ENCODE assay signal across 8 cellular contexts in the genomic region with DNA sequence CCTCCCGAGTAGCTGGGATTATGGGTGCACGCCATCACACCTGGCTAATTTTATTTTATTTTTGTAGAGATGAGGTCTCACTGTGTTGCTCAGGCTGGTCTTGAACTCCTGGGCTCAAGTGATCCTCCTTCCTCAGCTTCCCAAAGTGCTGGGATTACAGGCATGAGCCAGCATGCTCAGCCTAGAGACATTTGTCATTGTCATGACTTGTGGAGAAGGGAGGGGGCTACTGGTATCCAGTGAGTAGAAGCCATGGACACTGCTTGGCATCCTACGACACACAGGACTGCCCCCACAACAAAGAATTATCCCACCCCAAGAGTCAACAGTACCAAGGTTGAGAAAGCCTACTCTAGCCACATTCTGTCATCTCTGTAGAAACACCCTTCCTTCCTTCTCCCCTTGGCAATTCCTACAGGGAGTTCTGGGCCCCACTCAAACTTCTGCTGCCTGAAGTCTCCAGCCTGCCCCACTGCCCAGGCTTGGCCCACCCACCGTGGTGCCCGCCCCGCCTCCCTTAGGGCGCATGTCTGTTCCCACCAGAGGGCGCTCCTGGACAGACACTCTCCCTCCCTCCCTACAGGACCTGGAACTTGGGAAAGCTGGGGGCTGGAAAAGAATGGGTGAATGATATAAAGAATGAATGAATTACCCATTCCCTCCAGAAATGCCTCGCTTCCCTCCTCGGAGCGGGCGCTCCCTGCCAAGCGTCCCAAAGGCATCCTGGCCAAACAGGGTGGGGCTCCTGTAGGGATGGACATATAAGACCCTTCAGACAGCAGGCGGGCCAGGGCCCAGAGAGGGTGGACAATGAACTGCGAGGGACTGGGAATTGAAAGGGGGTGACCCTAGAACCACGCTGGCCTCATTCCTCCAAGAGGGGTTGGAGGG. TPM values are rescaled to one million over a fixed set of nuclear protein-coding genes. Genes with fewer than 3 reads are reported as not detected.
DNase-seq lines count a peak whose midpoint lies in the region; ATAC-seq, FAIRE-seq and TF ChIP-seq lines count a peak whose summit lies in the region.

No MANE protein-coding gene starts in this region.

- no peak for FAIRE-seq in D721Med (lab: Jason Lieb, UNC)

- H3K4me3 ChIP-seq in neutrophil (ENCODE audit: low read depth in 1 of 2, low read length in 1 of 2) (peak overlapping the region in 1 of 2 experiments; percentile 78), testis (no peak overlapping the region)

- TF ChIP-seq CTCF in D721Med (IDR thresholded peaks at IDR 0.05; ENCODE audit: insufficient read depth, missing control alignments) (peak; percentile 79), foreskin keratinocyte (conservative IDR thresholded peaks at IDR 0.05) (peak; percentile 94), neutrophil (IDR thresholded peaks at IDR 0.05) (peak; percentile 92), testis (IDR thresholded peaks at IDR 0.05) (peak; percentile 31 to 61 (median 60))

- no peak for TF ChIP-seq POLR2A in testis (IDR thresholded peaks at IDR 0.05)

- H3K27me3 ChIP-seq in foreskin keratinocyte = no peaks in the 10 kb centered on the region
- no peaks in the 10 kb centered on the region for H3K27me3 ChIP-seq in neutrophil
- no peaks in the 10 kb centered on the region for H3K27me3 ChIP-seq in testis

- intact Hi-C loops in testis (cut with DNase I; ENCODE audit: low total_unique reads) = no loop called here

- H3K9me3 ChIP-seq in KOPT-K1 (ENCODE audit: insufficient read depth, low read length, poor library complexity, severe bottlenecking) (no peaks in the 10 kb centered on the region), neutrophil (no peaks in the 10 kb centered on the region), testis (no peaks in the 10 kb centered on the region)

- peak; percentile 37 for ATAC-seq in foreskin keratinocyte

- H3K36me3 ChIP-seq in KOPT-K1 (ENCODE audit: insufficient read depth, low read length) (no peaks in the 10 kb centered on the region), neutrophil (no peaks in the 10 kb centered on the region), testis (ENCODE audit: low read depth, missing control alignments) (no peaks in the 10 kb centered on the region)

- DNase-seq in D721Med (ENCODE audit: insufficient read length, low spot score) (no peak), RPMI8226 (peak; percentile 66), foreskin keratinocyte (no peak), testis (peak; percentile 90), GM19240 (ENCODE audit: insufficient read length, low spot score) (no peak)
- peak; percentile 69 for DNase-seq in activated effector memory CD4-positive, alpha-beta T cell treated with Interleukin-2 at 50 U/mL for 16 hours

- WGBS in testis, 2 donors = 48 to 56% methylated on average over 15 to 16 of the region's 16 CpGs

- H3K27ac ChIP-seq in KOPT-K1 (ENCODE audit: low read depth, low read length, poor library complexity, severe bottlenecking) (peak overlapping the region; percentile 98), foreskin keratinocyte (no peak overlapping the region), neutrophil (peak overlapping the region; percentile 99), testis (peak overlapping the region; percentile 96 to 98)

- peaks cover 6% of the 10 kb centered on the region for H3K4me1 ChIP-seq in foreskin keratinocyte
- H3K4me1 ChIP-seq in neutrophil (ENCODE audit: control insufficient read depth in 1 of 2, insufficient read depth in 1 of 2, low read depth in 1 of 2, low read length in 1 of 2) = peaks cover 47 to 51% of the 10 kb centered on the region in 2 experiments
- peaks cover 20% of the 10 kb centered on the region for H3K4me1 ChIP-seq in testis

RNA-seq across cellular contexts. Expression of a gene that starts 5.5 kb away (rescaled TPM):
- total RNA-seq in foreskin keratinocyte = 191 and 218 TPM in 2 replicates
- 337 and 424 TPM in 2 replicates for polyA plus RNA-seq in foreskin keratinocyte
- 10 to 100 TPM; 28.6 to 31.3 TPM for total RNA-seq in testis
- polyA plus RNA-seq in testis (ENCODE audit: insufficient read depth, low read depth, low replicate concordance) = 88.3 TPM

RNA-seq across cellular contexts. Expression of a gene that starts 43.8 kb away (rescaled TPM):
- 2.6 and 2.8 TPM in 2 replicates for total RNA-seq in foreskin keratinocyte
- polyA plus RNA-seq in foreskin keratinocyte = 3.7 and 4.0 TPM in 2 replicates
- 10 to 100 TPM; 14.1 to 22.9 TPM for total RNA-seq in testis
- polyA plus RNA-seq in testis (ENCODE audit: insufficient read depth, low read depth, low replicate concordance) = 5.0 TPM

RNA-seq across cellular contexts. Expression of a gene that starts 44.3 kb away (rescaled TPM):
- 0.11 TPM in 1 of 2 replicates, not detected in the other for total RNA-seq in foreskin keratinocyte
- polyA plus RNA-seq in foreskin keratinocyte = not detected in 2 replicates
- 10 to 100 TPM; 21.8 to 26.1 TPM for total RNA-seq in testis
- 112 TPM for polyA plus RNA-seq in testis (ENCODE audit: insufficient read depth, low read depth, low replicate concordance)

RNA-seq across cellular contexts. Expression of a gene that starts 50.0 kb away (rescaled TPM):
- total RNA-seq in foreskin keratinocyte (1.1 and 1.8 TPM in 2 replicates), testis (1 to 10 TPM; 2.4 to 3.9 TPM)
- polyA plus RNA-seq in foreskin keratinocyte (0.60 and 0.70 TPM in 2 replicates), testis (ENCODE audit: insufficient read depth, low read depth, low replicate concordance) (0.22 TPM)

Comparison
In these comparisons a context has a peak if more than half of its experiments do, and no peak if none do; other contexts are left out.
1. DNase-seq: peak in RPMI8226 (single experiment), activated effector memory CD4-positive, alpha-beta T cell treated with Interleukin-2 at 50 U/mL for 16 hours (single experiment) and testis (single experiment); none in D721Med (single experiment), foreskin keratinocyte (0 of 2) and GM19240 (single experiment).
2. RNA of a gene that starts 44.3 kb away (total RNA-seq): 21.8 to 26.1 TPM in testis; 0.11 TPM in foreskin keratinocyte; every median in the first group is over 10 times any median in the second.
3. Peak in every context shown above with its lines, with median percentiles within 50 percentile points of each other: CTCF ChIP-seq.